Comparison of ENCODE assay signal across 11 cellular contexts in genomic region chr1:184954232-184954995, GRCh38. TPM values are rescaled to one million over a fixed set of nuclear protein-coding genes. Genes with fewer than 3 reads are reported as not detected.
DNase-seq lines count a peak whose midpoint lies in the region; ATAC-seq, FAIRE-seq and TF ChIP-seq lines count a peak whose summit lies in the region.
"Had no signal": no experiment of that assay in that cellular context is flagged by ENCODE, and none has a peak within 500 bp of the region (broad histone marks: within the 10 kb centered on the region; RNA-seq: fewer than 3 reads in every experiment).

No MANE protein-coding gene starts in this region.

- CTCF ChIA-PET in GM12878 (lab: Yijun Ruan, JAX): interaction anchor here (1.0 to 1.3 kb wide), 3 partner anchors 146 to 216 kb away, joined by 3 to 4 read pairs (median 3); no protein-coding TSS in a partner anchor

- intact Hi-C loops in GM12878 (cut with micrococcal nuclease; ENCODE audit: unreplicated experiment): no loop called here

- H3K4me3 ChIP-seq in Karpas-422 (ENCODE audit: low read length) (peak overlapping the region; percentile 30), GM12878 (no peak overlapping the region), mesodermal cell (ENCODE audit: extremely low read depth, insufficient read depth, low read length, poor library complexity, severe bottlenecking) (no peak overlapping the region)
- H3K4me3 ChIP-seq: vagina had no signal

- 60% methylated on average over 4 of the region's 4 CpGs for WGBS in GM12878 (ENCODE audit: insufficient coverage, insufficient replicate concordance, low lambda C conversion rate, missing lambda C conversion rate)
- 50 to 68% methylated on average over 2 of the region's 4 CpGs for WGBS in mesodermal cell (ENCODE audit: insufficient coverage in 2 of 2), 2 experiments

- TF ChIP-seq CTCF in GM12878 (IDR thresholded peaks at IDR 0.05 in 2 of 3, conservative IDR thresholded peaks at IDR 0.05 in 1 of 3; ENCODE audit: control insufficient read depth in 2 of 3, extremely low read depth in 1 of 3, insufficient read depth in 1 of 3, low read depth in 3 of 3, low read length in 3 of 3): no peak

- in situ Hi-C loops in GM12878 (cut with MboI): no loop called here

- H3K36me3 ChIP-seq in Karpas-422 (ENCODE audit: insufficient read depth, low read length): no peaks in the 10 kb centered on the region
- H3K36me3 ChIP-seq in GM12878 (ENCODE audit: control insufficient read depth in 2 of 2, insufficient read depth in 2 of 2, low read length in 1 of 2): no peaks in the 10 kb centered on the region
- H3K36me3 ChIP-seq in mesodermal cell (ENCODE audit: control insufficient read depth, insufficient read depth, low read length): no peaks in the 10 kb centered on the region
- H3K36me3 ChIP-seq: vagina had no signal

- H3K27me3 ChIP-seq in Karpas-422 (ENCODE audit: low read length): no peaks in the 10 kb centered on the region
- no peaks in the 10 kb centered on the region for H3K27me3 ChIP-seq in GM12878 (replicated peaks in 1 of 2; ENCODE audit: control insufficient read depth in 2 of 2, insufficient read depth in 2 of 2, low read length in 1 of 2)
- H3K27me3 ChIP-seq: vagina had no signal

- H3K79me2 ChIP-seq in Karpas-422 (ENCODE audit: low read length) (peaks cover 85% of the 10 kb centered on the region), GM12878 (ENCODE audit: control insufficient read depth, insufficient read depth, low read length) (no peaks in the 10 kb centered on the region; the same call in 1 of the 2 replicates)

- no peak for TF ChIP-seq EP300 in GM12878 (IDR thresholded peaks at IDR 0.05; ENCODE audit: borderline replicate concordance in 1 of 2, control insufficient read depth in 1 of 2, low read depth in 2 of 2, low read length in 2 of 2)

- DNase-seq in Daoy (ENCODE audit: low read depth): peak; percentile 52
- DNase-seq in Karpas-422: peak; percentile 51
- DNase-seq in GM12878 (ENCODE audit: low read depth, low spot score): no peak
- DNase-seq in NCI-H526 (lab: John Stamatoyannopoulos, UW): no peak
- DNase-seq in stimulated activated CD4-positive, alpha-beta T cell treated with anti-CD3 and anti-CD28 coated beads, Interleukin-1b, Interleukin-23, amount 100 ng/mL, for 48 hours: no peak
- DNase-seq: activated CD8-positive, alpha-beta memory T cell treated with anti-CD3 and anti-CD28 coated beads for 24 hours; effector CD8-positive, alpha-beta T cell had no signal

- H3K9me2 ChIP-seq in Karpas-422 (replicated peaks; ENCODE audit: insufficient read depth, low read length): no peaks in the 10 kb centered on the region

- no peak for TF ChIP-seq RAD21 in GM12878 (IDR thresholded peaks at IDR 0.05; ENCODE audit: insufficient read depth, low read depth, low read length)

- no peak for TF ChIP-seq POLR2A in GM12878 (IDR thresholded peaks at IDR 0.05; ENCODE audit: low read depth, low read length)

- POLR2A ChIA-PET in GM12878 (lab: Charles Lee): no interaction called here

- H3K9ac ChIP-seq in Karpas-422 (ENCODE audit: low read length) (peak overlapping the region; percentile 36), GM12878 (ENCODE audit: control insufficient read depth, insufficient read depth, low read length) (no peak overlapping the region)

- peak overlapping the region; percentile 57 for H3K27ac ChIP-seq in Karpas-422 (ENCODE audit: low read length)
- H3K27ac ChIP-seq in GM12878 (ENCODE audit: control insufficient read depth, insufficient read depth): no peak overlapping the region
- peak overlapping the region; percentile 55 for H3K27ac ChIP-seq in mesodermal cell (ENCODE audit: low read depth, low read length, severe bottlenecking)
- H3K27ac ChIP-seq: HL-60, vagina had no signal

- H2AFZ ChIP-seq in Karpas-422 (ENCODE audit: low read length) (no peak overlapping the region), GM12878 (ENCODE audit: control insufficient read depth, low read depth, low read length) (no peak overlapping the region)

- FAIRE-seq in GM12878 (lab: Jason Lieb, UNC): no peak

- H3K4me2 ChIP-seq in Karpas-422 (ENCODE audit: low read depth, low read length, poor library complexity, severe bottlenecking) (peak overlapping the region; percentile 65), GM12878 (ENCODE audit: control insufficient read depth, insufficient read depth) (no peak overlapping the region; the same call in 1 of the 2 replicates)

- SMC1A ChIA-PET in GM12878 (lab: Charles Lee; ENCODE audit: uncharacterized antibody, unreplicated experiment): interaction anchor here (0.9 to 2.5 kb wide), 3 partner anchors 14 to 148 kb away, joined by 3 to 11 read pairs (median 4); no protein-coding TSS in a partner anchor

- no peak for ATAC-seq in GM12878
- no peak for ATAC-seq in GM21381 (IDR thresholded peaks at IDR 0.05; ENCODE audit: unreplicated experiment)

- RAD21 ChIA-PET in GM12878 (lab: Charles Lee; ENCODE audit: unreplicated experiment): no interaction called here

- no TSS peak for BruUV-seq in GM12878 (replicated peaks; lab: Mats Ljungman, UMichigan)

- no peaks in the 10 kb centered on the region for H4K20me1 ChIP-seq in Karpas-422 (ENCODE audit: insufficient read depth, low read depth, low read length)
- H4K20me1 ChIP-seq in GM12878 (ENCODE audit: control insufficient read depth, insufficient read depth): no peaks in the 10 kb centered on the region

- H3K9me3 ChIP-seq in Karpas-422 (ENCODE audit: low read length): no peaks in the 10 kb centered on the region
- no peaks in the 10 kb centered on the region for H3K9me3 ChIP-seq in GM12878 (replicated peaks; ENCODE audit: control insufficient read depth, insufficient read depth, low read length)
- H3K9me3 ChIP-seq in mesodermal cell (ENCODE audit: control insufficient read depth, low read length): no peaks in the 10 kb centered on the region
- H3K9me3 ChIP-seq: vagina had no signal

- H3K4me1 ChIP-seq in Karpas-422 (ENCODE audit: low read length): peaks cover 36% of the 10 kb centered on the region
- no peaks in the 10 kb centered on the region for H3K4me1 ChIP-seq in GM12878 (ENCODE audit: control insufficient read depth, insufficient read depth, low read length)
- H3K4me1 ChIP-seq in mesodermal cell (ENCODE audit: control insufficient read depth, insufficient read depth, low read length, poor library complexity, severe bottlenecking): peaks cover 13% of the 10 kb centered on the region

TF ChIP-seq in GM12878, 131 proteins besides CTCF, POLR2A, EP300 and RAD21 (continues in another document):
- TF ChIP-seq, protein P1, sequence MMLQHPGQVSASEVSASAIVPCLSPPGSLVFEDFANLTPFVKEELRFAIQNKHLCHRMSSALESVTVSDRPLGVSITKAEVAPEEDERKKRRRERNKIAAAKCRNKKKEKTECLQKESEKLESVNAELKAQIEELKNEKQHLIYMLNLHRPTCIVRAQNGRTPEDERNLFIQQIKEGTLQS (IDR thresholded peaks at IDR 0.05; ENCODE audit: borderline replicate concordance, extremely low read depth, low read depth, low read length): no peak

RNA-seq across cellular contexts. Expression of gene NIBAN1, which starts 19.9 kb away (rescaled TPM):
- 15.4 and 17.4 TPM in 2 replicates for total RNA-seq in Daoy (2014; rRNA removed; shearing (Covaris generic))
- 26.1 and 31.2 TPM in 2 replicates for total RNA-seq in Karpas-422 (2014; rRNA removed; shearing (Covaris generic); ENCODE audit: low replicate concordance)
- total RNA-seq in GM12878 (2013; cell fraction: nucleolus; rRNA removed): 16.0 and 19.5 TPM in 2 replicates
- total RNA-seq in GM12878 (2014; rRNA removed) (59.4 and 63.8 TPM in 2 replicates), GM12878 (2014; rRNA removed; fragmentation: Illumina TruSeq; extraction: Trizol) (58.9 and 59.9 TPM in 2 replicates), GM12878 (2021) (66.4 and 67.8 TPM in 2 replicates)
- 11.4 TPM for polyA plus RNA-seq in GM12878 (2011; ENCODE audit: low read depth)
- polyA plus RNA-seq in GM12878 (2011; rRNA removed) (14.0 and 14.3 TPM in 2 replicates), GM12878 (2014; fragmentation: Illumina TruSeq; extraction: Trizol) (62.3 and 69.0 TPM in 2 replicates), GM12878 (2014; fragmentation: Nextera tagmentation; extraction: Ambion mirVana) (10 to 100 TPM; 11.2 to 15.1 TPM), GM12878 (2014; rRNA removed) (40.0 and 40.9 TPM in 2 replicates), GM12878 (2016; fragmentation: Nextera tagmentation; extraction: Ambion mirVana) (10 to 100 TPM; 42.6 to 45.9 TPM)
- polyA plus RNA-seq in GM12878 (2011; cell fraction: cytosol; rRNA removed): 9.7 and 10.6 TPM in 2 replicates
- 9.3 and 16.1 TPM in 2 replicates for polyA plus RNA-seq in GM12878 (2011; cell fraction: nucleus; rRNA removed)
- 15.2 TPM in 2 replicates for polyA plus RNA-seq in GM12878 (2012)
- polyA minus RNA-seq in GM12878 (2011; rRNA and poly(A)+ RNA removed): 18.1 and 19.2 TPM in 2 replicates
- 7.4 and 10.1 TPM in 2 replicates for polyA minus RNA-seq in GM12878 (2011; cell fraction: cytosol; rRNA and poly(A)+ RNA removed)
- 8.0 and 15.4 TPM in 2 replicates for polyA minus RNA-seq in GM12878 (2011; cell fraction: nucleus; rRNA and poly(A)+ RNA removed)
- 2.9 TPM for polyA plus RNA-seq in mesodermal cell (2013, experiment 1 of 2)
- polyA plus RNA-seq in mesodermal cell (2013, experiment 2 of 2): 2.8 TPM

Comparison
In these comparisons a context has a peak if more than half of its experiments do, and no peak if none do; other contexts are left out.
1. DNase-seq: peak in Daoy (single experiment) and Karpas-422 (single experiment); none in GM12878 (single experiment), NCI-H526 (0 of 2) and stimulated activated CD4-positive, alpha-beta T cell treated with anti-CD3 and anti-CD28 coated beads, Interleukin-1b, Interleukin-23, amount 100 ng/mL, for 48 hours (single experiment).